In genomic region chr9:115964710-115965347, GRCh38 we compare ENCODE assay signal across 25 cellular contexts.
DNase-seq lines count a peak whose midpoint lies in the region; ATAC-seq, FAIRE-seq and TF ChIP-seq lines count a peak whose summit lies in the region.
"Had no signal": no experiment of that assay in that cellular context is flagged by ENCODE, and none has a peak within 500 bp of the region (broad histone marks: within the 10 kb centered on the region; RNA-seq: fewer than 3 reads in every experiment).

No MANE protein-coding gene starts in this region.

- H2AFZ ChIP-seq in IMR-90 (replicated peaks; ENCODE audit: low read length, poor library complexity) (no peak overlapping the region), K562 (ENCODE audit: low read depth, low read length) (no peak overlapping the region)

- no CpG with 5 or more reads among the region's 3 CpGs for WGBS in IMR-90 (ENCODE audit: extremely low coverage in 2 of 2, insufficient read length in 1 of 2), 2 experiments
- 0% methylated on average over 3 of the region's 3 CpGs for WGBS in K562 (ENCODE audit: insufficient coverage, low coverage, missing lambda C conversion rate)

- H3K36me3 ChIP-seq in IMR-90 (ENCODE audit: control insufficient read depth, insufficient read depth, low read length) = no peaks in the 10 kb centered on the region
- no peaks in the 10 kb centered on the region for H3K36me3 ChIP-seq in K562 (ENCODE audit: control insufficient read depth, insufficient read depth, low read length)
- H3K36me3 ChIP-seq: MG63 had no signal

- peak overlapping the region; percentile 73; the same call in 1 of the 2 replicates for H2AK5ac ChIP-seq in IMR-90 (ENCODE audit: low read depth, low read length)

- H3K18ac ChIP-seq in IMR-90 (ENCODE audit: low read depth, low read length) = peak overlapping the region; percentile 88; the same call in 1 of the 2 replicates

- H4K8ac ChIP-seq in IMR-90 (ENCODE audit: low read depth in 2 of 2, low read length in 2 of 2) = no peak overlapping the region; a peak in 1 of 4 replicates

- peak overlapping the region; percentile 47 for H2BK20ac ChIP-seq in IMR-90 (ENCODE audit: low read depth, low read length)

- no peak overlapping the region for H4K91ac ChIP-seq in IMR-90 (ENCODE audit: insufficient read depth, low read depth, low read length)

- no peak overlapping the region for H2BK5ac ChIP-seq in IMR-90 (ENCODE audit: low read depth, low read length, poor library complexity, severe bottlenecking)

- no peak for TF ChIP-seq EP300 in K562 (IDR thresholded peaks at IDR 0.05; ENCODE audit: low read length)

- H3K9ac ChIP-seq in IMR-90 (ENCODE audit: low read depth, low read length) (no peak overlapping the region), K562 (ENCODE audit: insufficient read depth in 1 of 2, low read depth in 2 of 2, low read length in 2 of 2) (no peak overlapping the region)

- H3K4me2 ChIP-seq in IMR-90 (ENCODE audit: low read depth, low read length) (no peak overlapping the region), K562 (ENCODE audit: insufficient read depth, low read length) (no peak overlapping the region)
- H3K4me2 ChIP-seq: PC-9 had no signal

- no peaks in the 10 kb centered on the region for H3K79me1 ChIP-seq in IMR-90 (ENCODE audit: low read depth in 1 of 2, low read length in 2 of 2)

- H3K27me3 ChIP-seq in IMR-90 (ENCODE audit: control insufficient read depth, insufficient read depth, low read length) (no peaks in the 10 kb centered on the region), K562 (ENCODE audit: control insufficient read depth in 2 of 2, insufficient read depth in 2 of 2, low read length in 2 of 2) (no peaks in the 10 kb centered on the region)
- H3K27me3 ChIP-seq: MG63 had no signal

- FAIRE-seq in K562 (lab: Jason Lieb, UNC) = no peak
- FAIRE-seq: HTR-8/SVneo had no signal

- H4K20me1 ChIP-seq in IMR-90 (ENCODE audit: insufficient read depth, low read length) (no peaks in the 10 kb centered on the region), K562 (replicated peaks; ENCODE audit: control insufficient read depth, insufficient read depth, low read length) (no peaks in the 10 kb centered on the region)

- DNase-seq in Daoy (ENCODE audit: low read depth) = peak; percentile 21
- no peak for DNase-seq in IMR-90
- DNase-seq in K562 (ENCODE audit: extremely low read depth in 1 of 4, low spot score in 3 of 4) = no peak
- no peak for DNase-seq in SIG-M5 (lab: John Stamatoyannopoulos, UW)
- no peak for DNase-seq in NCI-H2081 treated with DMSO at 0.1 percent for 48 hours (lab: John Stamatoyannopoulos, UW)
- DNase-seq in nucleus accumbens (lab: John Stamatoyannopoulos, UW) = no peak
- DNase-seq: AML-193; C1 segment of cervical spinal cord; CD8-positive, alpha-beta T cell; DND-41; GF-D8; H7; Kasumi-1; MG63; NCI-H1417 treated with DMSO at 0.1 percent for 48 hours; NCI-H187; NCI-H2107; NCI-H446 treated with DMSO at 0.1 percent for 48 hours; NCI-H69; PC-9; SHP77 treated with DMSO at 0.1 percent for 48 hours; T-helper 1 cell had no signal

- TF ChIP-seq RAD21 in IMR-90 (IDR thresholded peaks at IDR 0.05; ENCODE audit: low read length) = no peak
- no peak for TF ChIP-seq RAD21 in K562 (CRISPR knock-in tag; conservative IDR thresholded peaks at IDR 0.05 in 1 of 2, IDR thresholded peaks at IDR 0.05 in 1 of 2)

- H3K56ac ChIP-seq in IMR-90 (ENCODE audit: extremely low read depth, insufficient read depth, low read length) = no peak overlapping the region

- ATAC-seq in IMR-90 (ENCODE audit: low read depth) = no peak
- no peak for ATAC-seq in K562
- ATAC-seq in GM18520 (IDR thresholded peaks at IDR 0.05; ENCODE audit: unreplicated experiment) = no peak
- ATAC-seq: CD8-positive, alpha-beta T cell had no signal

- no peak overlapping the region for H2AK9ac ChIP-seq in IMR-90 (replicated peaks; ENCODE audit: low read depth, low read length, poor library complexity)

- H2BK120ac ChIP-seq in IMR-90 (ENCODE audit: low read depth, low read length) = peak overlapping the region; percentile 12; the same call in 1 of the 2 replicates

- TF ChIP-seq CTCF in IMR-90 (conservative IDR thresholded peaks at IDR 0.05; ENCODE audit: low read depth, low read length) (no peak), K562 (IDR thresholded peaks at IDR 0.05 in 2 of 3, conservative IDR thresholded peaks at IDR 0.05 in 1 of 3; ENCODE audit: insufficient read depth in 2 of 3, low read depth in 1 of 3, low read length in 3 of 3) (no peak)

- H3K9me3 ChIP-seq in IMR-90 (ENCODE audit: control insufficient read depth, insufficient read depth, low read length) (peaks cover 5% of the 10 kb centered on the region), K562 (replicated peaks; ENCODE audit: control insufficient read depth, insufficient read depth, low read depth, low read length) (no peaks in the 10 kb centered on the region)

- H2BK15ac ChIP-seq in IMR-90 (ENCODE audit: low read depth, low read length) = peak overlapping the region; percentile 39; the same call in 1 of the 3 replicates

- H3K14ac ChIP-seq in IMR-90 (replicated peaks; ENCODE audit: low read depth, low read length) = no peak overlapping the region

- BruUV-seq in IMR-90 (replicated peaks; lab: Mats Ljungman, UMichigan) (no TSS peak), K562 (replicated peaks; lab: Mats Ljungman, UMichigan) (no TSS peak)

- H3K4ac ChIP-seq in IMR-90 (ENCODE audit: low read depth, low read length) = peak overlapping the region; percentile 8; the same call in 1 of the 2 replicates

- in situ Hi-C loops in IMR-90 (cut with MboI; ENCODE audit: low sequenced_read_pairs) (no loop called here), K562 (cut with MboI) (no loop called here)

- POLR2A ChIA-PET in IMR-90 (lab: Charles Lee; ENCODE audit: unreplicated experiment) (interaction anchor here (1.0 kb wide), 1 partner anchor 189 kb away, joined by 3 read pairs; the partner anchor contains the start of gene PAPPA), K562 (lab: Yijun Ruan, JAX) (no interaction called here)

- CTCF ChIA-PET in IMR-90 (lab: Yijun Ruan, JAX) = interaction anchor here (0.6 to 0.8 kb wide), 2 partner anchors 9 to 150 kb away, joined by 3 to 4 read pairs; no protein-coding TSS in a partner anchor
- CTCF ChIA-PET in K562 (lab: Yijun Ruan, JAX; ENCODE audit: low intra/inter-chr PET ratio) = no interaction called here

- H3K4me1 ChIP-seq in IMR-90 (ENCODE audit: control insufficient read depth, insufficient read depth, low read length) (no peaks in the 10 kb centered on the region; the same call in 1 of the 2 replicates), K562 (replicated peaks in 1 of 2; ENCODE audit: control insufficient read depth in 2 of 2, insufficient read depth in 2 of 2, low read length in 2 of 2) (no peaks in the 10 kb centered on the region)

- H3K9me1 ChIP-seq in IMR-90 (ENCODE audit: insufficient read depth, low read length) = no peaks in the 10 kb centered on the region
- no peaks in the 10 kb centered on the region for H3K9me1 ChIP-seq in K562 (ENCODE audit: control insufficient read depth, insufficient read depth, low read length)

- no peaks in the 10 kb centered on the region for H3K79me2 ChIP-seq in K562 (ENCODE audit: control insufficient read depth, insufficient read depth, low read length)

- H3K23ac ChIP-seq in IMR-90 (ENCODE audit: low read depth, low read length) = no peak overlapping the region

- H3K27ac ChIP-seq in IMR-90 (ENCODE audit: insufficient read depth, low read length) (no peak overlapping the region), K562 (ENCODE audit: extremely low read depth, low read depth, low read length) (no peak overlapping the region)
- H3K27ac ChIP-seq: PC-9, RWPE1 had no signal

- no peak overlapping the region for H3K4me3 ChIP-seq in IMR-90 (ENCODE audit: insufficient read depth, low read depth, low read length)
- no peak overlapping the region for H3K4me3 ChIP-seq in K562
- H3K4me3 ChIP-seq: MG63, PC-9 had no signal

- intact Hi-C loops in IMR-90 (cut with micrococcal nuclease) (no loop called here), K562 (cut with micrococcal nuclease) (no loop called here)

- H4K5ac ChIP-seq in IMR-90 (ENCODE audit: low read depth, low read length) = peak overlapping the region; percentile 88; the same call in 1 of the 2 replicates

- dilution Hi-C loops in IMR-90 (cut with HindIII; ENCODE audit: low sequenced_read_pairs, unreplicated experiment) = no loop called here

- no peak for TF ChIP-seq POLR2A in IMR-90 (IDR thresholded peaks at IDR 0.05; ENCODE audit: low read depth, low read length)
- TF ChIP-seq POLR2A in K562 (conservative IDR thresholded peaks at IDR 0.05) = no peak

TF ChIP-seq in IMR-90, 13 proteins besides CTCF, POLR2A, EP300 and RAD21:
- peak; percentile 65; the same call in 1 of the 2 replicates for TF ChIP-seq NFE2L2 (IDR thresholded peaks at IDR 0.05; ENCODE audit: low read depth, low read length)
- no peak for TF ChIP-seq FOS (IDR thresholded peaks at IDR 0.05; ENCODE audit: low read depth, low read length)
TF ChIP-seq in IMR-90: peak in this region for 1.

TF ChIP-seq in K562, 482 proteins besides CTCF, POLR2A, EP300 and RAD21:
- no peak for TF ChIP-seq NR1H2 (CRISPR knock-in tag; IDR thresholded peaks at IDR 0.05)
- 0 out of 2 replicates have a peak, but pooled peaks have one; percentile 24 for TF ChIP-seq MAFG (tag; conservative IDR thresholded peaks at IDR 0.05)
